In genomic region chr5:161001604-161002003, GRCh38 we compare ENCODE assay signal across 12 cellular contexts.
DNase-seq lines count a peak whose midpoint lies in the region; ATAC-seq, FAIRE-seq and TF ChIP-seq lines count a peak whose summit lies in the region.
"Had no signal": no experiment of that assay in that cellular context is flagged by ENCODE, and none has a peak within 500 bp of the region (broad histone marks: within the 10 kb centered on the region; RNA-seq: fewer than 3 reads in every experiment).

No MANE protein-coding gene starts in this region.

- H3K27ac ChIP-seq in sigmoid colon (no peak overlapping the region), gastrocnemius medialis (no peak overlapping the region)
- H3K27ac ChIP-seq: C4-2B, gastroesophageal sphincter had no signal

- H3K4me3 ChIP-seq in sigmoid colon (no peak overlapping the region), gastrocnemius medialis (no peak overlapping the region)
- H3K4me3 ChIP-seq: gastroesophageal sphincter had no signal

- H3K36me3 ChIP-seq in sigmoid colon (no peaks in the 10 kb centered on the region), gastrocnemius medialis (no peaks in the 10 kb centered on the region)
- H3K36me3 ChIP-seq: gastroesophageal sphincter had no signal

- H3K27me3 ChIP-seq in sigmoid colon (no peaks in the 10 kb centered on the region), gastrocnemius medialis (no peaks in the 10 kb centered on the region)
- H3K27me3 ChIP-seq: gastroesophageal sphincter had no signal

- peak; percentile 81 for ATAC-seq in GM21786 (IDR thresholded peaks at IDR 0.05; ENCODE audit: unreplicated experiment)
- peak; percentile 81 for ATAC-seq in HG03135 (IDR thresholded peaks at IDR 0.05; ENCODE audit: unreplicated experiment)
- ATAC-seq in gastrocnemius medialis, result no peak
- ATAC-seq: gastroesophageal sphincter, T-helper 17 cell had no signal

- peak; percentile 47 for FAIRE-seq in GM19239 (lab: Jason Lieb, UNC)

- intact Hi-C loops in sigmoid colon (cut with DNase I) (no loop called here), gastrocnemius medialis (cut with DNase I; ENCODE audit: low total_unique reads) (no loop called here)

- H3K4me1 ChIP-seq in sigmoid colon (no peaks in the 10 kb centered on the region), gastrocnemius medialis (no peaks in the 10 kb centered on the region)
- H3K4me1 ChIP-seq: gastroesophageal sphincter had no signal

- 85 to 97% methylated on average over 1 of the region's 1 CpG for WGBS in sigmoid colon, 2 donors

- TF ChIP-seq EP300 in sigmoid colon (IDR thresholded peaks at IDR 0.05), result no peak

- DNase-seq in GM19239 (ENCODE audit: insufficient read length, low spot score), result no peak
- DNase-seq in sigmoid colon, result no peak
- no peak for DNase-seq in gastrocnemius medialis
- no peak for DNase-seq in activated naive CD4-positive, alpha-beta T cell treated with Interleukin-2 at 50 U/mL for 16 hours
- no peak for DNase-seq in SHP77 treated with DMSO at 0.1 percent for 48 hours (lab: John Stamatoyannopoulos, UW)
- DNase-seq: NCI-H2029; stimulated activated naive CD4-positive, alpha-beta T cell; T-helper 17 cell had no signal

- in situ Hi-C loops in gastrocnemius medialis (cut with MboI; ENCODE audit: low sequenced_read_pairs in 4 of 4), result no loop called here

- H3K9me3 ChIP-seq in sigmoid colon (peaks cover 0 to 6% (median 4%) of the 10 kb centered on the region in 4 donors), gastrocnemius medialis (peaks cover 0 to 7% (median 0%) of the 10 kb centered on the region in 3 donors)

- no peak for TF ChIP-seq CTCF in sigmoid colon (IDR thresholded peaks at IDR 0.05)
- no peak for TF ChIP-seq CTCF in gastrocnemius medialis (IDR thresholded peaks at IDR 0.05 in 4 of 5, conservative IDR thresholded peaks at IDR 0.05 in 1 of 5)

- no peak for TF ChIP-seq POLR2A in sigmoid colon (IDR thresholded peaks at IDR 0.05)
- TF ChIP-seq POLR2A in gastrocnemius medialis (IDR thresholded peaks at IDR 0.05), result no peak

Comparison
In these comparisons a context has a peak if more than half of its experiments do, and no peak if none do; other contexts are left out.
1. ATAC-seq: peak in GM21786 (single experiment) and HG03135 (single experiment); none in gastrocnemius medialis (0 of 2).